In the genomic region with DNA sequence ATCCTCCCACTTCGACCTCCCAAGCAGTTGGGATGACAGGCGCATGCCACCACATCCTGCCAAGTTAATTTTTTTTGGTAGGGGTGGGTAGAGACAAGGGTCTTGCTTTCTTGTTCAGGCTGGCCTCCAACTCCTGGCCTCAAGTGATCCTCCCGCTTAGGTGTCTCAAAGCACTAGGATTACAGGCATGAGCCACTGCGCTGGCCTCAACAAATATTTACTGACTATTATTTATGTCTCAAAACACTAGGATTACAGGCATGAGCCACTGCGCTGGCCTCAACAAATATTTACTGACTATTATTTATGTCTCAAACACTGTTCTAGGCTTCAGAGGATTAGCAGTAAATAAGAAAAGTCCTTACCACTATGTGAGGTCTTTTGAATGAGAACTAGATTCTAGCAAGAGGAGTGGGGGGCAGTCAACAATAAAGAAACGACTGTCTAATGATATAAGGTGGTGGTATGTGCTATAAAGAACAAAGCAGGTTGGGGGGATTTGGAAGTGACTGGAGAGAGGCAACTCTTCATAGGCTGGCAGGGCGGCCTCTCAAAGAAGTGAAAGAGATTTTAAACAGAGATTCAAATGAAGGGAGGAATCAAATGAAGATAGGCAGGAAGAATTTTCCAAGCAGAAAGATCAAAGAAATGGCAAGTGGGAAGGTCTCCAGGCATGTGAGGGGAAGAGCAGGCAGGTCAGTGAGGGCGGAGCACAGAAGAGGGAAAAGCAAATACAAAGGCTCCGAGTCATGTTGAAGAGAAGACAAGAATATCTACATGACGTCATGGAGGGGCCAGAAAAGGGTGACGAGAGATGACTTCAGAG, we compare ENCODE assay signal across 1 cellular context.
TF ChIP-seq lines count a peak whose summit lies in the region.

No MANE protein-coding gene starts in this region.

TF ChIP-seq in HepG2, 621 proteins besides CTCF, POLR2A, EP300 and RAD21 (continued from another document):
- TF ChIP-seq, protein P1, sequence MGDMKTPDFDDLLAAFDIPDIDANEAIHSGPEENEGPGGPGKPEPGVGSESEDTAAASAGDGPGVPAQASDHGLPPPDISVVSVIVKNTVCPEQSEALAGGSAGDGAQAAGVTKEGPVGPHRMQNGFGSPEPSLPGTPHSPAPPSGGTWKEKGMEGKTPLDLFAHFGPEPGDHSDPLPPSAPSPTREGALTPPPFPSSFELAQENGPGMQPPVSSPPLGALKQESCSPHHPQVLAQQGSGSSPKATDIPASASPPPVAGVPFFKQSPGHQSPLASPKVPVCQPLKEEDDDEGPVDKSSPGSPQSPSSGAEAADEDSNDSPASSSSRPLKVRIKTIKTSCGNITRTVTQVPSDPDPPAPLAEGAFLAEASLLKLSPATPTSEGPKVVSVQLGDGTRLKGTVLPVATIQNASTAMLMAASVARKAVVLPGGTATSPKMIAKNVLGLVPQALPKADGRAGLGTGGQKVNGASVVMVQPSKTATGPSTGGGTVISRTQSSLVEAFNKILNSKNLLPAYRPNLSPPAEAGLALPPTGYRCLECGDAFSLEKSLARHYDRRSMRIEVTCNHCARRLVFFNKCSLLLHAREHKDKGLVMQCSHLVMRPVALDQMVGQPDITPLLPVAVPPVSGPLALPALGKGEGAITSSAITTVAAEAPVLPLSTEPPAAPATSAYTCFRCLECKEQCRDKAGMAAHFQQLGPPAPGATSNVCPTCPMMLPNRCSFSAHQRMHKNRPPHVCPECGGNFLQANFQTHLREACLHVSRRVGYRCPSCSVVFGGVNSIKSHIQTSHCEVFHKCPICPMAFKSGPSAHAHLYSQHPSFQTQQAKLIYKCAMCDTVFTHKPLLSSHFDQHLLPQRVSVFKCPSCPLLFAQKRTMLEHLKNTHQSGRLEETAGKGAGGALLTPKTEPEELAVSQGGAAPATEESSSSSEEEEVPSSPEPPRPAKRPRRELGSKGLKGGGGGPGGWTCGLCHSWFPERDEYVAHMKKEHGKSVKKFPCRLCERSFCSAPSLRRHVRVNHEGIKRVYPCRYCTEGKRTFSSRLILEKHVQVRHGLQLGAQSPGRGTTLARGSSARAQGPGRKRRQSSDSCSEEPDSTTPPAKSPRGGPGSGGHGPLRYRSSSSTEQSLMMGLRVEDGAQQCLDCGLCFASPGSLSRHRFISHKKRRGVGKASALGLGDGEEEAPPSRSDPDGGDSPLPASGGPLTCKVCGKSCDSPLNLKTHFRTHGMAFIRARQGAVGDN (CRISPR knock-in tag; IDR thresholded peaks at IDR 0.05), result no peak
- TF ChIP-seq, protein P2, sequence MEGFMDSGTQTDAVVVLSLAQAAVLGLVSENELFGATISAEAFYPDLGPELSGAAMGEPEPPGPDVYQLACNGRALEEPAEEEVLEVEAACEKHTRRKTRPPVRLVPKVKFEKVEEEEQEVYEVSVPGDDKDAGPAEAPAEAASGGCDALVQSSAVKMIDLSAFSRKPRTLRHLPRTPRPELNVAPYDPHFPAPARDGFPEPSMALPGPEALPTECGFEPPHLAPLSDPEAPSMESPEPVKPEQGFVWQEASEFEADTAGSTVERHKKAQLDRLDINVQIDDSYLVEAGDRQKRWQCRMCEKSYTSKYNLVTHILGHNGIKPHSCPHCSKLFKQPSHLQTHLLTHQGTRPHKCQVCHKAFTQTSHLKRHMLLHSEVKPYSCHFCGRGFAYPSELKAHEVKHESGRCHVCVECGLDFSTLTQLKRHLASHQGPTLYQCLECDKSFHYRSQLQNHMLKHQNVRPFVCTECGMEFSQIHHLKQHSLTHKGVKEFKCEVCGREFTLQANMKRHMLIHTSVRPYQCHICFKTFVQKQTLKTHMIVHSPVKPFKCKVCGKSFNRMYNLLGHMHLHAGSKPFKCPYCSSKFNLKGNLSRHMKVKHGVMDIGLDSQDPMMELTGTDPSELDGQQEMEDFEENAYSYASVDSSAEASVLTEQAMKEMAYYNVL (CRISPR knock-in tag; IDR thresholded peaks at IDR 0.05; ENCODE audit: borderline replicate concordance), result no peak; the same call in 1 of the 2 replicates
- TF ChIP-seq PHF5A (CRISPR knock-in tag; IDR thresholded peaks at IDR 0.05; ENCODE audit: low read depth, unreplicated experiment) (no peak), FOXO1 (CRISPR knock-in tag; IDR thresholded peaks at IDR 0.05) (peak; percentile 83), TRIM24 (CRISPR knock-in tag; IDR thresholded peaks at IDR 0.05) (no peak), KMT2A (CRISPR knock-in tag; IDR thresholded peaks at IDR 0.05) (no peak), ZKSCAN5 (CRISPR knock-in tag; IDR thresholded peaks at IDR 0.05) (no peak), FOXK2 (IDR thresholded peaks at IDR 0.05) (peak; percentile 3; the same call in 1 of the 2 replicates), PCBP1 (IDR thresholded peaks at IDR 0.05; ENCODE audit: borderline replicate concordance, low read depth, low read length) (no peak), SMARCE1 (IDR thresholded peaks at IDR 0.05; ENCODE audit: borderline replicate concordance) (no peak), POLR2G (IDR thresholded peaks at IDR 0.05; ENCODE audit: low read depth, low read length) (no peak), NKX3-1 (CRISPR knock-in tag; IDR thresholded peaks at IDR 0.05) (peak; percentile 74), ZNF256 (CRISPR knock-in tag; conservative IDR thresholded peaks at IDR 0.05) (no peak), GTF2F1 (IDR thresholded peaks at IDR 0.05; ENCODE audit: low read length) (no peak), MAFK (conservative IDR thresholded peaks at IDR 0.05 in 1 of 2, IDR thresholded peaks at IDR 0.05 in 1 of 2; ENCODE audit: low read length in 2 of 2) (no peak), SETDB1 (CRISPR knock-in tag; IDR thresholded peaks at IDR 0.05; ENCODE audit: borderline replicate concordance) (no peak)
- TF ChIP-seq, protein P3, sequence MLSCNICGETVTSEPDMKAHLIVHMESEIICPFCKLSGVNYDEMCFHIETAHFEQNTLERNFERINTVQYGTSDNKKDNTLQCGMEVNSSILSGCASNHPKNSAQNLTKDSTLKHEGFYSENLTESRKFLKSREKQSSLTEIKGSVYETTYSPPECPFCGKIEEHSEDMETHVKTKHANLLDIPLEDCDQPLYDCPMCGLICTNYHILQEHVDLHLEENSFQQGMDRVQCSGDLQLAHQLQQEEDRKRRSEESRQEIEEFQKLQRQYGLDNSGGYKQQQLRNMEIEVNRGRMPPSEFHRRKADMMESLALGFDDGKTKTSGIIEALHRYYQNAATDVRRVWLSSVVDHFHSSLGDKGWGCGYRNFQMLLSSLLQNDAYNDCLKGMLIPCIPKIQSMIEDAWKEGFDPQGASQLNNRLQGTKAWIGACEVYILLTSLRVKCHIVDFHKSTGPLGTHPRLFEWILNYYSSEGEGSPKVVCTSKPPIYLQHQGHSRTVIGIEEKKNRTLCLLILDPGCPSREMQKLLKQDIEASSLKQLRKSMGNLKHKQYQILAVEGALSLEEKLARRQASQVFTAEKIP (CRISPR knock-in tag; IDR thresholded peaks at IDR 0.05; ENCODE audit: borderline replicate concordance), result no peak
- TF ChIP-seq, protein P4, sequence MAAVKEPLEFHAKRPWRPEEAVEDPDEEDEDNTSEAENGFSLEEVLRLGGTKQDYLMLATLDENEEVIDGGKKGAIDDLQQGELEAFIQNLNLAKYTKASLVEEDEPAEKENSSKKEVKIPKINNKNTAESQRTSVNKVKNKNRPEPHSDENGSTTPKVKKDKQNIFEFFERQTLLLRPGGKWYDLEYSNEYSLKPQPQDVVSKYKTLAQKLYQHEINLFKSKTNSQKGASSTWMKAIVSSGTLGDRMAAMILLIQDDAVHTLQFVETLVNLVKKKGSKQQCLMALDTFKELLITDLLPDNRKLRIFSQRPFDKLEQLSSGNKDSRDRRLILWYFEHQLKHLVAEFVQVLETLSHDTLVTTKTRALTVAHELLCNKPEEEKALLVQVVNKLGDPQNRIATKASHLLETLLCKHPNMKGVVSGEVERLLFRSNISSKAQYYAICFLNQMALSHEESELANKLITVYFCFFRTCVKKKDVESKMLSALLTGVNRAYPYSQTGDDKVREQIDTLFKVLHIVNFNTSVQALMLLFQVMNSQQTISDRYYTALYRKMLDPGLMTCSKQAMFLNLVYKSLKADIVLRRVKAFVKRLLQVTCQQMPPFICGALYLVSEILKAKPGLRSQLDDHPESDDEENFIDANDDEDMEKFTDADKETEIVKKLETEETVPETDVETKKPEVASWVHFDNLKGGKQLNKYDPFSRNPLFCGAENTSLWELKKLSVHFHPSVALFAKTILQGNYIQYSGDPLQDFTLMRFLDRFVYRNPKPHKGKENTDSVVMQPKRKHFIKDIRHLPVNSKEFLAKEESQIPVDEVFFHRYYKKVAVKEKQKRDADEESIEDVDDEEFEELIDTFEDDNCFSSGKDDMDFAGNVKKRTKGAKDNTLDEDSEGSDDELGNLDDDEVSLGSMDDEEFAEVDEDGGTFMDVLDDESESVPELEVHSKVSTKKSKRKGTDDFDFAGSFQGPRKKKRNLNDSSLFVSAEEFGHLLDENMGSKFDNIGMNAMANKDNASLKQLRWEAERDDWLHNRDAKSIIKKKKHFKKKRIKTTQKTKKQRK (IDR thresholded peaks at IDR 0.05; ENCODE audit: low read length), result no peak
- TF ChIP-seq, protein P5, sequence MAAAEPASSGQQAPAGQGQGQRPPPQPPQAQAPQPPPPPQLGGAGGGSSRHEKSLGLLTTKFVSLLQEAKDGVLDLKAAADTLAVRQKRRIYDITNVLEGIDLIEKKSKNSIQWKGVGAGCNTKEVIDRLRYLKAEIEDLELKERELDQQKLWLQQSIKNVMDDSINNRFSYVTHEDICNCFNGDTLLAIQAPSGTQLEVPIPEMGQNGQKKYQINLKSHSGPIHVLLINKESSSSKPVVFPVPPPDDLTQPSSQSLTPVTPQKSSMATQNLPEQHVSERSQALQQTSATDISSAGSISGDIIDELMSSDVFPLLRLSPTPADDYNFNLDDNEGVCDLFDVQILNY (CRISPR knock-in tag; conservative IDR thresholded peaks at IDR 0.05), result no peak
- TF ChIP-seq, protein P6, sequence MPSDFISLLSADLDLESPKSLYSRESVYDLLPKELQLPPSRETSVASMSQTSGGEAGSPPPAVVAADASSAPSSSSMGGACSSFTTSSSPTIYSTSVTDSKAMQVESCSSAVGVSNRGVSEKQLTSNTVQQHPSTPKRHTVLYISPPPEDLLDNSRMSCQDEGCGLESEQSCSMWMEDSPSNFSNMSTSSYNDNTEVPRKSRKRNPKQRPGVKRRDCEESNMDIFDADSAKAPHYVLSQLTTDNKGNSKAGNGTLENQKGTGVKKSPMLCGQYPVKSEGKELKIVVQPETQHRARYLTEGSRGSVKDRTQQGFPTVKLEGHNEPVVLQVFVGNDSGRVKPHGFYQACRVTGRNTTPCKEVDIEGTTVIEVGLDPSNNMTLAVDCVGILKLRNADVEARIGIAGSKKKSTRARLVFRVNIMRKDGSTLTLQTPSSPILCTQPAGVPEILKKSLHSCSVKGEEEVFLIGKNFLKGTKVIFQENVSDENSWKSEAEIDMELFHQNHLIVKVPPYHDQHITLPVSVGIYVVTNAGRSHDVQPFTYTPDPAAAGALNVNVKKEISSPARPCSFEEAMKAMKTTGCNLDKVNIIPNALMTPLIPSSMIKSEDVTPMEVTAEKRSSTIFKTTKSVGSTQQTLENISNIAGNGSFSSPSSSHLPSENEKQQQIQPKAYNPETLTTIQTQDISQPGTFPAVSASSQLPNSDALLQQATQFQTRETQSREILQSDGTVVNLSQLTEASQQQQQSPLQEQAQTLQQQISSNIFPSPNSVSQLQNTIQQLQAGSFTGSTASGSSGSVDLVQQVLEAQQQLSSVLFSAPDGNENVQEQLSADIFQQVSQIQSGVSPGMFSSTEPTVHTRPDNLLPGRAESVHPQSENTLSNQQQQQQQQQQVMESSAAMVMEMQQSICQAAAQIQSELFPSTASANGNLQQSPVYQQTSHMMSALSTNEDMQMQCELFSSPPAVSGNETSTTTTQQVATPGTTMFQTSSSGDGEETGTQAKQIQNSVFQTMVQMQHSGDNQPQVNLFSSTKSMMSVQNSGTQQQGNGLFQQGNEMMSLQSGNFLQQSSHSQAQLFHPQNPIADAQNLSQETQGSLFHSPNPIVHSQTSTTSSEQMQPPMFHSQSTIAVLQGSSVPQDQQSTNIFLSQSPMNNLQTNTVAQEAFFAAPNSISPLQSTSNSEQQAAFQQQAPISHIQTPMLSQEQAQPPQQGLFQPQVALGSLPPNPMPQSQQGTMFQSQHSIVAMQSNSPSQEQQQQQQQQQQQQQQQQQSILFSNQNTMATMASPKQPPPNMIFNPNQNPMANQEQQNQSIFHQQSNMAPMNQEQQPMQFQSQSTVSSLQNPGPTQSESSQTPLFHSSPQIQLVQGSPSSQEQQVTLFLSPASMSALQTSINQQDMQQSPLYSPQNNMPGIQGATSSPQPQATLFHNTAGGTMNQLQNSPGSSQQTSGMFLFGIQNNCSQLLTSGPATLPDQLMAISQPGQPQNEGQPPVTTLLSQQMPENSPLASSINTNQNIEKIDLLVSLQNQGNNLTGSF (CRISPR knock-in tag; IDR thresholded peaks at IDR 0.05), result no peak
- TF ChIP-seq, protein P7, sequence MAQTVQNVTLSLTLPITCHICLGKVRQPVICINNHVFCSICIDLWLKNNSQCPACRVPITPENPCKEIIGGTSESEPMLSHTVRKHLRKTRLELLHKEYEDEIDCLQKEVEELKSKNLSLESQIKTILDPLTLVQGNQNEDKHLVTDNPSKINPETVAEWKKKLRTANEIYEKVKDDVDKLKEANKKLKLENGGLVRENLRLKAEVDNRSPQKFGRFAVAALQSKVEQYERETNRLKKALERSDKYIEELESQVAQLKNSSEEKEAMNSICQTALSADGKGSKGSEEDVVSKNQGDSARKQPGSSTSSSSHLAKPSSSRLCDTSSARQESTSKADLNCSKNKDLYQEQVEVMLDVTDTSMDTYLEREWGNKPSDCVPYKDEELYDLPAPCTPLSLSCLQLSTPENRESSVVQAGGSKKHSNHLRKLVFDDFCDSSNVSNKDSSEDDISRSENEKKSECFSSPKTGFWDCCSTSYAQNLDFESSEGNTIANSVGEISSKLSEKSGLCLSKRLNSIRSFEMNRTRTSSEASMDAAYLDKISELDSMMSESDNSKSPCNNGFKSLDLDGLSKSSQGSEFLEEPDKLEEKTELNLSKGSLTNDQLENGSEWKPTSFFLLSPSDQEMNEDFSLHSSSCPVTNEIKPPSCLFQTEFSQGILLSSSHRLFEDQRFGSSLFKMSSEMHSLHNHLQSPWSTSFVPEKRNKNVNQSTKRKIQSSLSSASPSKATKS (CRISPR knock-in tag; IDR thresholded peaks at IDR 0.05), result peak; percentile 65; the same call in 1 of the 2 replicates
TF ChIP-seq in HepG2: peak in this region for 152.
